In genomic region chr2:197255550-197255949, GRCh38 we compare ENCODE assay signal across 8 cellular contexts. TPM values are rescaled to one million over a fixed set of nuclear protein-coding genes. Genes with fewer than 3 reads are reported as not detected.
A peak's percentile ranks its signal among the peaks of the same experiment; 100 is the strongest.
DNase-seq lines count a peak whose midpoint lies in the region; ATAC-seq, FAIRE-seq and TF ChIP-seq lines count a peak whose summit lies in the region.

No MANE protein-coding gene starts in this region.

- no peak overlapping the region for H3K56ac ChIP-seq in H1 (replicated peaks; ENCODE audit: insufficient read length, low read depth, low read length)

- H4K91ac ChIP-seq in H1 (replicated peaks; ENCODE audit: insufficient read length, low read length): no peak overlapping the region

- H3K4me3 ChIP-seq in MG63 (no peak overlapping the region), H1 (ENCODE audit: extremely low read depth in 1 of 4, insufficient read depth in 2 of 4, low read depth in 3 of 4, low read length in 4 of 4) (no peak overlapping the region), stomach smooth muscle (ENCODE audit: low read length in 2 of 2) (peak overlapping the region; percentile 17 to 57)

- H3K4me3 Mint-ChIP-seq in activated CD8-positive, alpha-beta T cell treated with anti-CD3 and anti-CD28 coated beads for 36 hours: peak overlapping the region; percentile 76
- peak overlapping the region; percentile 11 for H3K4me3 Mint-ChIP-seq in neural crest cell

- H3K4me1 Mint-ChIP-seq in activated CD8-positive, alpha-beta T cell treated with anti-CD3 and anti-CD28 coated beads for 36 hours (ENCODE audit: low read depth): peaks cover 78% of the 10 kb centered on the region
- peaks cover 34% of the 10 kb centered on the region for H3K4me1 Mint-ChIP-seq in neural crest cell

- peak; percentile 57 for DNase-seq in DMS153 (lab: John Stamatoyannopoulos, UW)
- DNase-seq in MG63: peak; percentile 30
- DNase-seq in activated CD8-positive, alpha-beta T cell treated with anti-CD3 and anti-CD28 coated beads for 36 hours: peak; percentile 94
- no peak for DNase-seq in H1 (ENCODE audit: low read depth in 1 of 2, low spot score in 2 of 2)
- DNase-seq in neural crest cell (ENCODE audit: low read depth, low spot score): peak; percentile 26
- no peak for DNase-seq in GOT3 (lab: John Stamatoyannopoulos, UW)

- no peak overlapping the region for H3K18ac ChIP-seq in H1 (ENCODE audit: extremely low read depth, low read length)

- H3K4me1 ChIP-seq in H1 (replicated peaks in 1 of 4; ENCODE audit: control insufficient read depth in 3 of 4, insufficient read depth in 4 of 4, low read length in 3 of 4) (no peaks in the 10 kb centered on the region), stomach smooth muscle (ENCODE audit: control insufficient read depth, insufficient read depth, low read length) (peaks cover 17% of the 10 kb centered on the region)

- no peaks in the 10 kb centered on the region for H3K36me3 ChIP-seq in MG63
- no peaks in the 10 kb centered on the region for H3K36me3 ChIP-seq in H1 (ENCODE audit: control insufficient read depth in 2 of 4, insufficient read depth in 4 of 4, low read length in 3 of 4)
- no peaks in the 10 kb centered on the region for H3K36me3 ChIP-seq in stomach smooth muscle (ENCODE audit: control insufficient read depth in 2 of 2, insufficient read depth in 2 of 2, low read length in 2 of 2)

- no peak overlapping the region for H3K14ac ChIP-seq in H1 (ENCODE audit: insufficient read length)

- no peak overlapping the region for H3K4ac ChIP-seq in H1 (replicated peaks; ENCODE audit: insufficient read length, low read depth, low read length)

- H3K9me3 Mint-ChIP-seq in activated CD8-positive, alpha-beta T cell treated with anti-CD3 and anti-CD28 coated beads for 36 hours: no peaks in the 10 kb centered on the region
- H3K9me3 Mint-ChIP-seq in neural crest cell: no peaks in the 10 kb centered on the region

- no peak overlapping the region for H3K4me2 ChIP-seq in H1 (ENCODE audit: insufficient read depth in 1 of 2, low read depth in 2 of 2, low read length in 2 of 2)

- peak overlapping the region; percentile 92 for H3K27ac Mint-ChIP-seq in activated CD8-positive, alpha-beta T cell treated with anti-CD3 and anti-CD28 coated beads for 36 hours
- peak overlapping the region; percentile 68 for H3K27ac Mint-ChIP-seq in neural crest cell (ENCODE audit: unreplicated experiment)

- H2BK5ac ChIP-seq in H1 (ENCODE audit: low read depth, low read length): no peak overlapping the region

- H3K9me3 ChIP-seq in MG63 (no peaks in the 10 kb centered on the region), H1 (ENCODE audit: insufficient read depth in 2 of 2, low read depth in 1 of 2, low read length in 1 of 2) (no peaks in the 10 kb centered on the region), stomach smooth muscle (ENCODE audit: control insufficient read depth in 2 of 2, low read length in 2 of 2) (no peaks in the 10 kb centered on the region)

- TF ChIP-seq EP300 in H1 (IDR thresholded peaks at IDR 0.05; ENCODE audit: borderline replicate concordance in 1 of 2, low read depth in 2 of 2, low read length in 2 of 2): no peak

- H3K27ac ChIP-seq in H1 (ENCODE audit: low read depth, low read length): no peak overlapping the region
- H3K27ac ChIP-seq in stomach smooth muscle (ENCODE audit: low read length): peak overlapping the region; percentile 89

- no peak overlapping the region for H4K8ac ChIP-seq in H1 (ENCODE audit: extremely low read depth, insufficient read depth, low read length)

- WGBS in H1 (ENCODE audit: extremely low coverage in 1 of 2, insufficient coverage in 1 of 2, insufficient read length in 1 of 2, insufficient replicate concordance in 2 of 2, low coverage in 1 of 2, low lambda C conversion rate in 2 of 2, missing lambda C conversion rate in 1 of 2), 2 experiments: 79% methylated on average over 9 of the region's 9 CpGs; no CpG with 5 or more reads in 1 of the 2 experiments

- peaks cover 30% of the 10 kb centered on the region for H3K36me3 Mint-ChIP-seq in activated CD8-positive, alpha-beta T cell treated with anti-CD3 and anti-CD28 coated beads for 36 hours (ENCODE audit: low read depth)
- no peaks in the 10 kb centered on the region for H3K36me3 Mint-ChIP-seq in neural crest cell (ENCODE audit: low read depth)

- TF ChIP-seq RAD21 in H1 (IDR thresholded peaks at IDR 0.05 in 1 of 2, conservative IDR thresholded peaks at IDR 0.05 in 1 of 2; ENCODE audit: low read depth in 2 of 2, low read length in 2 of 2): no peak

- H2BK15ac ChIP-seq in H1 (ENCODE audit: low read length): no peak overlapping the region

- no peak for TF ChIP-seq CTCF in activated CD8-positive, alpha-beta T cell treated with anti-CD3 and anti-CD28 coated beads for 36 hours (IDR thresholded peaks at IDR 0.05)
- TF ChIP-seq CTCF in H1 (IDR thresholded peaks at IDR 0.05; ENCODE audit: control extremely low read depth in 1 of 3, insufficient read depth in 1 of 3, low read depth in 1 of 3, low read length in 3 of 3): no peak
- no peak for TF ChIP-seq CTCF in neural crest cell (conservative IDR thresholded peaks at IDR 0.05)

- H3K79me1 ChIP-seq in H1 (ENCODE audit: low read depth, low read length): no peaks in the 10 kb centered on the region

- H2AK5ac ChIP-seq in H1 (ENCODE audit: low read depth, low read length): no peak overlapping the region

- no peak overlapping the region for H2AFZ ChIP-seq in H1 (ENCODE audit: low read length)

- ATAC-seq in GM21515 (IDR thresholded peaks at IDR 0.05; ENCODE audit: unreplicated experiment): peak; percentile 92
- ATAC-seq in activated CD8-positive, alpha-beta T cell treated with anti-CD3 and anti-CD28 coated beads for 36 hours: peak; percentile 91

- no peaks in the 10 kb centered on the region for H3K27me3 ChIP-seq in MG63
- H3K27me3 ChIP-seq in H1 (replicated peaks in 1 of 4; ENCODE audit: control insufficient read depth in 3 of 4, extremely low read depth in 1 of 4, insufficient read depth in 3 of 4, low read length in 3 of 4): no peaks in the 10 kb centered on the region; a peak in 1 of 7 replicates
- H3K27me3 ChIP-seq in stomach smooth muscle (ENCODE audit: control insufficient read depth in 1 of 2, insufficient read depth in 2 of 2, low read length in 2 of 2): no peaks in the 10 kb centered on the region

- H2BK12ac ChIP-seq in H1 (ENCODE audit: low read depth, low read length): no peak overlapping the region

- no peaks in the 10 kb centered on the region for H4K20me1 ChIP-seq in H1 (replicated peaks in 1 of 2; ENCODE audit: control insufficient read depth in 1 of 2, insufficient read depth in 2 of 2, low read length in 2 of 2)

- POLR2A ChIA-PET in activated CD8-positive, alpha-beta T cell treated with anti-CD3 and anti-CD28 coated beads for 36 hours (lab: Charles Lee): interaction anchor here (1.0 to 5.1 kb wide), 9 partner anchors 11 to 103 kb away, joined by 3 to 31 read pairs (median 5); partner anchors contain the start of gene ANKRD44
- POLR2A ChIA-PET in H1 (lab: Charles Lee; ENCODE audit: partially characterized antibody): no interaction called here

- intact Hi-C loops in activated CD8-positive, alpha-beta T cell treated with anti-CD3 and anti-CD28 coated beads for 36 hours (cut with micrococcal nuclease): loop anchor here (5.0 kb wide), 2 partner anchors 37 to 48 kb away; no protein-coding TSS in a partner anchor

- H2BK20ac ChIP-seq in H1 (ENCODE audit: low read length): no peak overlapping the region

- no peaks in the 10 kb centered on the region for H3K79me2 ChIP-seq in H1 (ENCODE audit: control insufficient read depth in 1 of 2, insufficient read depth in 2 of 2, low read length in 2 of 2)

- no peak overlapping the region for H3K9ac ChIP-seq in H1 (replicated peaks in 1 of 4; ENCODE audit: extremely low read depth in 1 of 4, low read depth in 3 of 4, low read length in 3 of 4)
- peak overlapping the region; percentile 65 to 74 for H3K9ac ChIP-seq in stomach smooth muscle (ENCODE audit: low read length in 2 of 2)

- FAIRE-seq in H1 (lab: Jason Lieb, UNC): no peak

- H2BK120ac ChIP-seq in H1 (replicated peaks; ENCODE audit: low read depth, low read length): no peak overlapping the region

- no peak for TF ChIP-seq POLR2A in H1 (IDR thresholded peaks at IDR 0.05; ENCODE audit: control extremely low read depth in 1 of 2, low read depth in 2 of 2, low read length in 2 of 2)

- H3K27me3 Mint-ChIP-seq in activated CD8-positive, alpha-beta T cell treated with anti-CD3 and anti-CD28 coated beads for 36 hours: no peaks in the 10 kb centered on the region
- H3K27me3 Mint-ChIP-seq in neural crest cell (ENCODE audit: low read depth): no peaks in the 10 kb centered on the region

- no peak overlapping the region for H3K23ac ChIP-seq in H1 (ENCODE audit: insufficient read length)

- H3K23me2 ChIP-seq in H1 (ENCODE audit: low read depth, low read length): no peaks in the 10 kb centered on the region

- no peak overlapping the region for H4K5ac ChIP-seq in H1 (ENCODE audit: insufficient read length, low read depth, low read length)

- CTCF ChIA-PET in activated CD8-positive, alpha-beta T cell treated with anti-CD3 and anti-CD28 coated beads for 36 hours (lab: Charles Lee): interaction anchor here (0.8 to 4.6 kb wide), 13 partner anchors 11 to 142 kb away, joined by 3 to 14 read pairs (median 6); no protein-coding TSS in a partner anchor
- CTCF ChIA-PET in H1 (lab: Charles Lee; ENCODE audit: partially characterized antibody): interaction anchor here (1.1 to 1.4 kb wide), 2 partner anchors 12 to 102 kb away, joined by 4 to 5 read pairs; no protein-coding TSS in a partner anchor

TF ChIP-seq in H1, 55 proteins besides CTCF, POLR2A, EP300 and RAD21:
- TF ChIP-seq CEBPB (IDR thresholded peaks at IDR 0.05; ENCODE audit: low read depth, low read length) (0 out of 2 replicates have a peak, but pooled peaks have one; percentile 2), RNF2 (IDR thresholded peaks at IDR 0.05; ENCODE audit: borderline replicate concordance, low read depth, low read length, missing control alignments, poor library complexity, severe bottlenecking) (no peak)

RNA-seq across cellular contexts. Expression of gene ANKRD44, which starts 55.0 kb away (rescaled TPM):
- total RNA-seq in MG63 (2014; rRNA removed; shearing (Covaris generic); ENCODE audit: low replicate concordance): 0.66 and 5.9 TPM in 2 replicates
- total RNA-seq in activated CD8-positive, alpha-beta T cell treated with anti-CD3 and anti-CD28 coated beads for 36 hours: 100 to 1,000 TPM; 131 to 132 TPM
- 1.3 TPM in 2 replicates for total RNA-seq in H1 (2021; fragmentation: NEBNext Ultra II Directional; extraction: Animal tissue kit (Norgen Biotek cat#: 25700))
- polyA plus RNA-seq in H1 (2011; rRNA removed): 1.2 and 1.4 TPM in 2 replicates
- polyA plus RNA-seq in H1 (2011; cell fraction: cytosol; rRNA removed): 0.52 TPM
- polyA plus RNA-seq in H1 (2011; cell fraction: nucleus; rRNA removed): 3.9 TPM
- polyA plus RNA-seq in H1 (2012, experiment 1 of 2): 0.23 to 1.6 TPM (median 1.00 TPM) in 4 replicates
- 0.07 TPM for polyA plus RNA-seq in H1 (2012, experiment 2 of 2)
- 0.59 TPM for polyA plus RNA-seq in H1 (2013, experiment 1 of 2)
- 0.66 TPM for polyA plus RNA-seq in H1 (2013, experiment 2 of 2)
- 2.6 and 9.1 TPM in 2 replicates for polyA minus RNA-seq in H1 (2011; rRNA and poly(A)+ RNA removed)
- polyA minus RNA-seq in H1 (2011; cell fraction: cytosol; rRNA and poly(A)+ RNA removed): 2.6 TPM
- 6.6 TPM for polyA minus RNA-seq in H1 (2011; cell fraction: nucleus; rRNA and poly(A)+ RNA removed)
- 11.2 and 13.5 TPM in 2 replicates for total RNA-seq in neural crest cell

Comparison
In these comparisons a context has a peak if more than half of its experiments do, and no peak if none do; other contexts are left out.
1. DNase-seq: peak in DMS153 (single experiment), MG63 (single experiment), activated CD8-positive, alpha-beta T cell treated with anti-CD3 and anti-CD28 coated beads for 36 hours (single experiment) and neural crest cell (single experiment); none in H1 (0 of 2) and GOT3 (single experiment).
2. H3K4me3 ChIP-seq: peak in stomach smooth muscle (2 of 2); none in MG63 (single experiment) and H1 (0 of 4).
3. H3K9ac ChIP-seq: peak in stomach smooth muscle (2 of 2); none in H1 (0 of 4).